Comparison of ENCODE assay signal across 8 cellular contexts in genomic region chr17:59643159-59643857, GRCh38. TPM values are rescaled to one million over a fixed set of nuclear protein-coding genes. Genes with fewer than 3 reads are reported as not detected.
DNase-seq lines count a peak whose midpoint lies in the region; TF ChIP-seq lines count a peak whose summit lies in the region.

No MANE protein-coding gene starts in this region.

- TF ChIP-seq POLR2A in NB4 (IDR thresholded peaks at IDR 0.05; ENCODE audit: extremely low read depth, insufficient read length) = no peak

- H3F3A ChIP-seq in DOHH2 (ENCODE audit: control insufficient read depth, insufficient read depth) = peaks cover 35% of the 10 kb centered on the region

- no peak overlapping the region for H2AFZ ChIP-seq in osteoblast (ENCODE audit: low read length)

- TF ChIP-seq CTCF in DOHH2 (IDR thresholded peaks at IDR 0.05; ENCODE audit: low read depth, low read length, poor library complexity, severe bottlenecking) (no peak), NB4 (IDR thresholded peaks at IDR 0.05; ENCODE audit: low read depth, low read length) (no peak), epithelial cell of esophagus (IDR thresholded peaks at IDR 0.05; ENCODE audit: insufficient read depth, low read depth, low read length, missing control alignments) (no peak), osteoblast (IDR thresholded peaks at IDR 0.05; ENCODE audit: extremely low read depth, low read depth, low read length) (no peak)

- no peaks in the 10 kb centered on the region for H3K9me2 ChIP-seq in DOHH2 (replicated peaks; ENCODE audit: control insufficient read depth, low read length)

- H3K4me1 ChIP-seq in DOHH2 (ENCODE audit: control insufficient read depth, low read length) = peaks cover 72% of the 10 kb centered on the region
- H3K4me1 ChIP-seq in osteoblast (ENCODE audit: insufficient read depth, low read length) = peaks cover 40% of the 10 kb centered on the region

- H3K9me3 ChIP-seq in DOHH2 (ENCODE audit: control insufficient read depth, insufficient read depth, low read length) (no peaks in the 10 kb centered on the region), osteoblast (ENCODE audit: low read depth, low read length) (no peaks in the 10 kb centered on the region)

- H3K4me3 ChIP-seq in DOHH2 (ENCODE audit: low read length) (peak overlapping the region; percentile 65), NB4 (ENCODE audit: low read depth, low read length) (no peak overlapping the region), epithelial cell of esophagus (ENCODE audit: low read length) (no peak overlapping the region), osteoblast (ENCODE audit: insufficient read depth, low read length) (no peak overlapping the region)

- H3K4me2 ChIP-seq in DOHH2 (ENCODE audit: low read length) = peak overlapping the region; percentile 75
- H3K4me2 ChIP-seq in osteoblast (ENCODE audit: insufficient read depth, low read length) = no peak overlapping the region

- H3K36me3 ChIP-seq in DOHH2 (ENCODE audit: control insufficient read depth, low read length) (peaks cover 46% of the 10 kb centered on the region), osteoblast (ENCODE audit: insufficient read depth, low read length) (peaks cover 50% of the 10 kb centered on the region)

- H3K79me2 ChIP-seq in DOHH2 (ENCODE audit: control insufficient read depth, low read length) = peaks cover 97% of the 10 kb centered on the region
- peaks cover 100% of the 10 kb centered on the region for H3K79me2 ChIP-seq in osteoblast (ENCODE audit: insufficient read depth, low read length)

- H3K27me3 ChIP-seq in DOHH2 (ENCODE audit: control insufficient read depth, low read length) (no peaks in the 10 kb centered on the region), osteoblast (ENCODE audit: insufficient read depth, low read length) (no peaks in the 10 kb centered on the region)

- H3K27ac ChIP-seq in DOHH2 (ENCODE audit: low read depth, low read length) (peak overlapping the region; percentile 93), osteoblast (ENCODE audit: low read depth, low read length) (peak overlapping the region; percentile 35)

- H4K20me1 ChIP-seq in DOHH2 (ENCODE audit: control insufficient read depth, insufficient read depth, low read depth, low read length) (no peaks in the 10 kb centered on the region), osteoblast (ENCODE audit: insufficient read depth, low read length) (peaks cover 88% of the 10 kb centered on the region)

- DNase-seq in NB4 (ENCODE audit: low read depth) (peak; percentile 12), epithelial cell of esophagus (ENCODE audit: low read depth) (peak; percentile 70), osteoblast (ENCODE audit: insufficient read length, low spot score, missing footprints) (peak; percentile 81), COLO668 (lab: John Stamatoyannopoulos, UW; ENCODE audit: unreplicated experiment) (no peak), amygdala (lab: John Stamatoyannopoulos, UW) (no peak)
- DNase-seq in stimulated activated CD4-positive, alpha-beta T cell treated with anti-CD3 and anti-CD28 coated beads, Interleukin-1b, Interleukin-23, amount 100 ng/mL, for 48 hours = no peak
- no peak for DNase-seq in activated CD8-positive, alpha-beta memory T cell treated with anti-CD3 and anti-CD28 coated beads, Interleukin-2, amount 50 U/mL, for 48 hours

RNA-seq across cellular contexts. Expression of gene CLTC, which starts 23.6 kb away (rescaled TPM):
- 502 and 518 TPM in 2 replicates for total RNA-seq in osteoblast

Comparison
In these comparisons a context has a peak if more than half of its experiments do, and no peak if none do; other contexts are left out.
1. DNase-seq: peak in NB4 (single experiment), epithelial cell of esophagus (single experiment) and osteoblast (single experiment); none in stimulated activated CD4-positive, alpha-beta T cell treated with anti-CD3 and anti-CD28 coated beads, Interleukin-1b, Interleukin-23, amount 100 ng/mL, for 48 hours (single experiment), COLO668 (single experiment), activated CD8-positive, alpha-beta memory T cell treated with anti-CD3 and anti-CD28 coated beads, Interleukin-2, amount 50 U/mL, for 48 hours (single experiment) and amygdala (0 of 56).